In the genomic region with DNA sequence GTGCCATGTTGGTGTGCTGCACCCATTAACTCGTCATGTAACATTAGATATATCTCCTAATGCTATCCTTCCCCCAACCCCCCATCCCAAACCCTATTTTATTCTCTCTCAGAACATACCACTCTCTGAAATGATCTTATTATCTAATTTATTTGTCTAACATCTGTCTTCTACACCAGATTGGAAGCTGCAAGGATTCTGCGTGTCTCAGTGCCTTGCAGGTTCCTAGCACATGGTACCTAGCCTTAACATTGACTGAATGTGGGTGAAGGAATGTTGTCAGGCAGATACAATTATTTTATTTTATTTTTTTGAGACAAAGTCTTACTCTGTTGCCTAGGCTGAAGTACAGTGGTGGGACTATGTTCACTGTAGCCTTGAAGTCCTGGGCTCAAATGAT, we compare ENCODE assay signal across 20 cellular contexts.
DNase-seq lines count a peak whose midpoint lies in the region; ATAC-seq and TF ChIP-seq lines count a peak whose summit lies in the region.
"Had no signal": no experiment of that assay in that cellular context is flagged by ENCODE, and none has a peak within 500 bp of the region (broad histone marks: within the 10 kb centered on the region; RNA-seq: fewer than 3 reads in every experiment).

No MANE protein-coding gene starts in this region.

- H3K9me3 ChIP-seq in Panc1 (ENCODE audit: control insufficient read depth, insufficient read depth, low read depth, low read length) (no peaks in the 10 kb centered on the region), esophagus muscularis mucosa (no peaks in the 10 kb centered on the region), WERI-Rb-1 (ENCODE audit: severe bottlenecking) (no peaks in the 10 kb centered on the region)
- H3K9me3 ChIP-seq: A549; BLaER1 treated with 17β-estradiol and CSF1 and Interleukin-3, amounts not matched to agents 10 nM and 100 nM; Caco-2 had no signal

- CTCF ChIA-PET in Panc1 (lab: Charles Lee), result interaction anchor here (0.6 kb wide), 1 partner anchor 193 kb away, joined by 3 read pairs; no protein-coding TSS in a partner anchor

- H3K27ac Mint-ChIP-seq in osteocyte (ENCODE audit: unreplicated experiment), result no peak overlapping the region
- H3K27ac Mint-ChIP-seq in activated T-cell treated with anti-CD3 and anti-CD28 coated beads, Interleukin-2, amount 50 U/mL, for 24 hours, result no peak overlapping the region
- H3K27ac Mint-ChIP-seq: B cell; CD4-positive, alpha-beta T cell; CD8-positive, alpha-beta T cell had no signal

- WGBS in esophagus muscularis mucosa, result 96% methylated on average over 2 of the region's 2 CpGs

- H3K27me3 ChIP-seq in Panc1 (ENCODE audit: control insufficient read depth, insufficient read depth, low read length) (no peaks in the 10 kb centered on the region), esophagus muscularis mucosa (no peaks in the 10 kb centered on the region), WERI-Rb-1 (ENCODE audit: insufficient read depth, low read depth, severe bottlenecking) (peaks cover 36% of the 10 kb centered on the region)
- H3K27me3 ChIP-seq: BLaER1 treated with 17β-estradiol and CSF1 and Interleukin-3, amounts not matched to agents 10 nM and 100 nM had no signal

- H3K4me3 ChIP-seq in Panc1 (ENCODE audit: low read depth in 2 of 2, low read length in 2 of 2), result no peak overlapping the region
- no peak overlapping the region for H3K4me3 ChIP-seq in esophagus muscularis mucosa
- no peak overlapping the region for H3K4me3 ChIP-seq in WERI-Rb-1 (ENCODE audit: low read depth, low read length)
- H3K4me3 ChIP-seq: A549; BLaER1 treated with 17β-estradiol and CSF1 and Interleukin-3, amounts not matched to agents 10 nM and 100 nM had no signal

- peaks cover 55% of the 10 kb centered on the region for H3K4me1 ChIP-seq in Panc1 (ENCODE audit: control insufficient read depth, insufficient read depth, low read length)
- peaks cover 15 to 38% (median 19%) of the 10 kb centered on the region in 4 donors for H3K4me1 ChIP-seq in esophagus muscularis mucosa
- H3K4me1 ChIP-seq: Caco-2 had no signal

- peak overlapping the region; percentile 65; the same call in 1 of the 2 replicates for H3K27ac ChIP-seq in Panc1 (ENCODE audit: low read length)
- H3K27ac ChIP-seq in esophagus muscularis mucosa (replicated peaks in 1 of 4), result no peak overlapping the region
- no peak overlapping the region for H3K27ac ChIP-seq in WERI-Rb-1
- H3K27ac ChIP-seq in caudate nucleus (ENCODE audit: low read depth, low read length), result no peak overlapping the region
- H3K27ac ChIP-seq: 22Rv1; A549; BLaER1 treated with 17β-estradiol and CSF1 and Interleukin-3, amounts not matched to agents 10 nM and 100 nM; C4-2B had no signal

- no peaks in the 10 kb centered on the region for H3K36me3 Mint-ChIP-seq in osteocyte (ENCODE audit: unreplicated experiment)
- no peaks in the 10 kb centered on the region for H3K36me3 Mint-ChIP-seq in activated T-cell treated with anti-CD3 and anti-CD28 coated beads, Interleukin-2, amount 50 U/mL, for 24 hours (ENCODE audit: low read depth)
- H3K36me3 Mint-ChIP-seq: CD8-positive, alpha-beta T cell had no signal

- ATAC-seq in Panc1, result no peak
- ATAC-seq: A549; CD8-positive, alpha-beta T cell had no signal

- H3K4me1 Mint-ChIP-seq in osteocyte (ENCODE audit: unreplicated experiment), result peaks cover 36% of the 10 kb centered on the region
- peaks cover 47% of the 10 kb centered on the region for H3K4me1 Mint-ChIP-seq in activated T-cell treated with anti-CD3 and anti-CD28 coated beads, Interleukin-2, amount 50 U/mL, for 24 hours (ENCODE audit: low read depth)

- TF ChIP-seq POLR2A in esophagus muscularis mucosa (IDR thresholded peaks at IDR 0.05; ENCODE audit: low read depth), result no peak

- H3K36me3 ChIP-seq in Panc1 (ENCODE audit: control insufficient read depth, insufficient read depth, low read length) (no peaks in the 10 kb centered on the region), esophagus muscularis mucosa (no peaks in the 10 kb centered on the region), WERI-Rb-1 (no peaks in the 10 kb centered on the region)
- H3K36me3 ChIP-seq: BLaER1 treated with 17β-estradiol and CSF1 and Interleukin-3, amounts not matched to agents 10 nM and 100 nM had no signal

- H3K4me3 Mint-ChIP-seq in osteocyte (ENCODE audit: unreplicated experiment), result no peak overlapping the region
- no peak overlapping the region for H3K4me3 Mint-ChIP-seq in activated T-cell treated with anti-CD3 and anti-CD28 coated beads, Interleukin-2, amount 50 U/mL, for 24 hours
- H3K4me3 Mint-ChIP-seq: B cell; CD4-positive, alpha-beta T cell; CD8-positive, alpha-beta T cell had no signal

- H3K27me3 Mint-ChIP-seq in osteocyte (ENCODE audit: unreplicated experiment), result no peaks in the 10 kb centered on the region
- H3K27me3 Mint-ChIP-seq in activated T-cell treated with anti-CD3 and anti-CD28 coated beads, Interleukin-2, amount 50 U/mL, for 24 hours, result no peaks in the 10 kb centered on the region
- H3K27me3 Mint-ChIP-seq: B cell; CD4-positive, alpha-beta T cell had no signal

- in situ Hi-C loops in Panc1 (cut with HindIII; ENCODE audit: low pct_unique_long_range_greater_than_20kb, low sequenced_read_pairs), result no loop called here

- intact Hi-C loops in Panc1 (cut with micrococcal nuclease; ENCODE audit: unreplicated experiment) (no loop called here), esophagus muscularis mucosa (cut with DNase I) (no loop called here)

- POLR2A ChIA-PET in Panc1 (lab: Charles Lee), result interaction anchor here (0.6 kb wide), 1 partner anchor 46 kb away, joined by 3 read pairs; no protein-coding TSS in a partner anchor

- no peak for TF ChIP-seq CTCF in Panc1 (IDR thresholded peaks at IDR 0.05)
- TF ChIP-seq CTCF in esophagus muscularis mucosa (IDR thresholded peaks at IDR 0.05), result no peak
- no peak for TF ChIP-seq CTCF in osteocyte (IDR thresholded peaks at IDR 0.05)
- TF ChIP-seq CTCF in WERI-Rb-1 (IDR thresholded peaks at IDR 0.05; ENCODE audit: low read depth, low read length), result no peak

- no TSS peak for BruUV-seq in Panc1 (replicated peaks; lab: Mats Ljungman, UMichigan)

- no peak for TF ChIP-seq EP300 in esophagus muscularis mucosa (IDR thresholded peaks at IDR 0.05)

- DNase-seq in NCI-H82 (lab: John Stamatoyannopoulos, UW) (peak; percentile 71), Panc1 (ENCODE audit: low read depth, low spot score) (no peak), esophagus muscularis mucosa (ENCODE audit: extremely low spot score) (peak; percentile 5), osteocyte (ENCODE audit: extremely low spot score, unreplicated experiment) (peak; percentile 0), WERI-Rb-1 (no peak), caudate nucleus (lab: John Stamatoyannopoulos, UW) (no peak), GM03348 (ENCODE audit: low spot score) (no peak)
- no peak for DNase-seq in activated T-cell treated with anti-CD3 and anti-CD28 coated beads, Interleukin-2, amount 50 U/mL, for 24 hours
- DNase-seq: AML-193; Caco-2; Calu3; CD4-positive, alpha-beta T cell; CD8-positive, alpha-beta T cell; DMS79 treated with DMSO at 0.1 percent for 48 hours; GF-D8 had no signal

- no peaks in the 10 kb centered on the region for H3K9me3 Mint-ChIP-seq in osteocyte (ENCODE audit: unreplicated experiment)
- no peaks in the 10 kb centered on the region for H3K9me3 Mint-ChIP-seq in activated T-cell treated with anti-CD3 and anti-CD28 coated beads, Interleukin-2, amount 50 U/mL, for 24 hours
- H3K9me3 Mint-ChIP-seq: CD4-positive, alpha-beta T cell; CD8-positive, alpha-beta T cell had no signal

Comparison
In these comparisons a context has a peak if more than half of its experiments do, and no peak if none do; other contexts are left out.
1. DNase-seq: peak in NCI-H82 (single experiment), esophagus muscularis mucosa (single experiment) and osteocyte (single experiment); none in Panc1 (single experiment), activated T-cell treated with anti-CD3 and anti-CD28 coated beads, Interleukin-2, amount 50 U/mL, for 24 hours (single experiment), WERI-Rb-1 (single experiment), caudate nucleus (0 of 61) and GM03348 (single experiment).